8 cellular contexts compared by ENCODE assay signal in the genomic region with DNA sequence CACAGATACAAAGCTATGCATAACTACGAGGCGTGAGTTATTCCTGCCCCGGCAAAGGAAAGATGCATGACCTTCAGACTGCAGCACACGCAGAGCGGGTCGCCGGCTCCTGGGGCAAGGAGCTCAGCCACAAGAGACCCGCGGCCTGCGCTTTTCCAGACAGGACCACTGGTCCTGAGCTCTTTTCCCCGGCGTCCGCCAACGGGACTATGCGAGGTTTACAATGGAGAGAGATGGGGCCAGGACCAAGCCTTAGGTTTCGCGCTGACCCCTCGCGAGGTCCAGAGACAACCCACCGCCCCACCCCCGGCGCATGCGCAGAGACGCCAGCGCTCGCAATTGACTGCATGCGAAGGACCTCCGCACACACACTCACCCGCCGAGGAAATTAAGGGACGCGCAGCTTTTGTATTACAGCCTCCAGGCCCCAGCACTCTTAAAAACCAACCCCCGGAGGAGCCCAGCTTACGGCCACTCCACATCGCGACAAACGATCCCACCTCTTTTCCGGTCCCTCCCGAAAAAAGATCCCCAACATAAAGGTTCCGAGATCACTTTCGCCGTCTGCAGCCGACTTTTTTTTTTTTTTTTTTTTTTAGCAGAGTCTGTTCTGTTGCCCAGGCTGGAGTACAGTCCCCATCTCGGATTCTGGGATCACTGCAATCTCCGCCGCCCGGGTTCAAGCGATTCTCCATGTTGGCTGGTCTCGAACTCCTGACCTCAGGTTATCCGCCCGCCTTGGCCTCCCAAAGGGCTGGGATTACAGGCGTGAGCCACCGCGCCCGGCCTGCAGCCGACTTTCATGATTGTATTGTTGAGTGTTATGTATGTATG. TPM values are rescaled to one million over a fixed set of nuclear protein-coding genes. Genes with fewer than 3 reads are reported as not detected.
DNase-seq lines count a peak whose midpoint lies in the region; ATAC-seq, FAIRE-seq and TF ChIP-seq lines count a peak whose summit lies in the region.

Gene COQ3, minus strand, starts transcription at position 498 of the 834 bp plus-strand sequence. Its CDS starts 16 bp downstream, at position 482.

- ATAC-seq in GM21381 (IDR thresholded peaks at IDR 0.05; ENCODE audit: unreplicated experiment) (peak; percentile 73), esophagus mucosa (peak; percentile 79)

- H3K4me3 Mint-ChIP-seq in activated T-cell treated with anti-CD3 and anti-CD28 coated beads, Interleukin-2, amount 50 U/mL, for 24 hours = peak within 1 kb of the TSS; percentile 97

- H3K36me3 ChIP-seq in muscle layer of colon (ENCODE audit: insufficient read depth, low read length) = peaks cover 7% of the 10 kb centered on the region

- H3K4me3 ChIP-seq in muscle layer of colon (ENCODE audit: low read depth in 1 of 2, low read length in 2 of 2) = peak within 1 kb of the TSS; percentile 80 to 88

- FAIRE-seq in D721Med (lab: Jason Lieb, UNC) (no peak), HTR-8/SVneo (lab: Jason Lieb, UNC) (peak; percentile 16)

- peaks cover 5% of the 10 kb centered on the region for H3K4me1 ChIP-seq in muscle layer of colon (ENCODE audit: insufficient read depth, low read length)

- H3K27ac ChIP-seq in muscle layer of colon (ENCODE audit: low read depth, low read length) = peak within 1 kb of the TSS; percentile 87

- H3K4me1 Mint-ChIP-seq in activated T-cell treated with anti-CD3 and anti-CD28 coated beads, Interleukin-2, amount 50 U/mL, for 24 hours (ENCODE audit: low read depth) = peaks cover 21% of the 10 kb centered on the region

- no peaks in the 10 kb centered on the region for H3K9me3 ChIP-seq in muscle layer of colon (ENCODE audit: low read length)

- no peaks in the 10 kb centered on the region for H3K27me3 ChIP-seq in muscle layer of colon (ENCODE audit: control insufficient read depth in 1 of 2, insufficient read depth in 2 of 2, low read length in 2 of 2)

- peaks cover 37% of the 10 kb centered on the region for H3K36me3 Mint-ChIP-seq in activated T-cell treated with anti-CD3 and anti-CD28 coated beads, Interleukin-2, amount 50 U/mL, for 24 hours (ENCODE audit: low read depth)

- peak within 1 kb of the TSS; percentile 60 for H3K9ac ChIP-seq in muscle layer of colon (ENCODE audit: low read length)

- no peaks in the 10 kb centered on the region for H3K9me3 Mint-ChIP-seq in activated T-cell treated with anti-CD3 and anti-CD28 coated beads, Interleukin-2, amount 50 U/mL, for 24 hours

- H3K27ac Mint-ChIP-seq in activated T-cell treated with anti-CD3 and anti-CD28 coated beads, Interleukin-2, amount 50 U/mL, for 24 hours = peak within 1 kb of the TSS; percentile 96

- TF ChIP-seq CTCF in D721Med (IDR thresholded peaks at IDR 0.05; ENCODE audit: insufficient read depth, missing control alignments) = no peak

- H3K27me3 Mint-ChIP-seq in activated T-cell treated with anti-CD3 and anti-CD28 coated beads, Interleukin-2, amount 50 U/mL, for 24 hours = no peaks in the 10 kb centered on the region

- DNase-seq in D721Med (ENCODE audit: insufficient read length, low spot score) = peak; percentile 73
- peak; percentile 87 for DNase-seq in HTR-8/SVneo (ENCODE audit: insufficient read length, low spot score)
- peak; percentile 88 for DNase-seq in OCI-M1 (lab: John Stamatoyannopoulos, UW)
- DNase-seq in activated T-cell treated with anti-CD3 and anti-CD28 coated beads, Interleukin-2, amount 50 U/mL, for 24 hours = peak; percentile 83
- peak; percentile 39 to 52 for DNase-seq in stimulated activated CD8-positive, alpha-beta memory T cell treated with anti-CD3 and anti-CD28 coated beads, Interleukin-7, amount 100 ng/mL, for 1 hour (ENCODE audit: low read depth in 2 of 2)

RNA-seq across cellular contexts. Expression of gene COQ3, which starts in this region (rescaled TPM):
- 9.2 TPM for total RNA-seq in esophagus mucosa

Comparison
In these comparisons a context has a peak if more than half of its experiments do, and no peak if none do; other contexts are left out.
1. Peak in every context shown above with its lines: DNase-seq, ATAC-seq, H3K4me3 ChIP-seq and H3K27ac ChIP-seq.